11 cellular contexts compared by ENCODE assay signal in the genomic region with DNA sequence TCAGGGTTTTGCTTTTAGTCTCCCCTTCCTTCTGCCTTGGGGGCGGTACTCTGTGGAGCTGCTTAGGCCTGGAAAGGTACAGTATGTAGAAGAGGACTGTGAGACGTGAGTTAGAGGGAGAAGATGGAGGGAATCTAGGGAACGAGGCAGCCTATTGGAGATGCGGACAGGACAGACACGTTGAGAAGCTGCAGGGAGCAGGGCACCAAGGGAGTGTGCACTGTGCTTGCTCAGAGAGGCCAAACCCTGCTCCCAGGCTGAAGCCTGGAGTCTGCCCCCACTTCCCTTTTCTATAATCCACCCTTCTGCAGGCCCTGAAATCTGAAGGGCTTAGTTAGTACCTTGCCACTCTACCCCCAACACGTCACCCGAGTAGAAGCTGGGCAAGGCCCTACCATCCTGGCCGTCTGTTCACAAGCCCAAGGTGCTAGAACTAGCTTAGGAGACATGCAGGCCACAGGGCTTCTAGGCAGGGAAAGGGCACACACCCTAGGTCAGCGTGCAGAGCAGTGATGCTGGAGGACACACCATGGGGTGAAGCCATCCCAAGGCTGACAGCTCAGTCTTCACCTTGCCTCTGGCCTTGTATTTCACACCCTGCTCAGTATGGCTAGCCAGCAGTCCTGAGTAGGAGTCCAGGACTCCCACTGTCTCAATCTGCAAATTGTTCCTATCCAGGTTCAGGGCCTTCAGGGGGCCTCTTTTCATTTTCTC. TPM values are rescaled to one million over a fixed set of nuclear protein-coding genes. Genes with fewer than 3 reads are reported as not detected.
DNase-seq lines count a peak whose midpoint lies in the region; ATAC-seq and TF ChIP-seq lines count a peak whose summit lies in the region.
"Had no signal": no experiment of that assay in that cellular context is flagged by ENCODE, and none has a peak within 500 bp of the region (broad histone marks: within the 10 kb centered on the region; RNA-seq: fewer than 3 reads in every experiment).

No MANE protein-coding gene starts in this region.

- peaks cover 4% of the 10 kb centered on the region for H3K27me3 Mint-ChIP-seq in activated CD4-positive, alpha-beta T cell treated with anti-CD3 and anti-CD28 coated beads for 36 hours

- H3K27ac Mint-ChIP-seq in activated CD4-positive, alpha-beta T cell treated with anti-CD3 and anti-CD28 coated beads for 36 hours: no peak overlapping the region
- H3K27ac Mint-ChIP-seq in stimulated activated effector memory CD8-positive, alpha-beta T cell treated with anti-CD3 and anti-CD28 coated beads, Interleukin-12 subunit alpha, Interleukin-12 subunit beta, amount 100 ng/mL, for 72 hours: peak overlapping the region; percentile 85

- peaks cover 18% of the 10 kb centered on the region for H3K4me1 Mint-ChIP-seq in activated CD4-positive, alpha-beta T cell treated with anti-CD3 and anti-CD28 coated beads for 36 hours
- H3K4me1 Mint-ChIP-seq in stimulated activated effector memory CD8-positive, alpha-beta T cell treated with anti-CD3 and anti-CD28 coated beads, Interleukin-12 subunit alpha, Interleukin-12 subunit beta, amount 100 ng/mL, for 72 hours: peaks cover 47% of the 10 kb centered on the region

- H3K27ac ChIP-seq in dorsolateral prefrontal cortex: peak overlapping the region in 49 of 59 donors; percentile 17 to 100 (median 90)
- H3K27ac ChIP-seq: SK-N-MC had no signal

- no peaks in the 10 kb centered on the region for H3K9me3 Mint-ChIP-seq in activated CD4-positive, alpha-beta T cell treated with anti-CD3 and anti-CD28 coated beads for 36 hours (ENCODE audit: low read depth)
- H3K9me3 Mint-ChIP-seq in stimulated activated effector memory CD8-positive, alpha-beta T cell treated with anti-CD3 and anti-CD28 coated beads, Interleukin-12 subunit alpha, Interleukin-12 subunit beta, amount 100 ng/mL, for 72 hours: no peaks in the 10 kb centered on the region

- intact Hi-C loops in activated CD4-positive, alpha-beta T cell treated with anti-CD3 and anti-CD28 coated beads for 36 hours (cut with DNase I, micrococcal nuclease): no loop called here
- intact Hi-C loops in dorsolateral prefrontal cortex (cut with DNase I): no loop called here

- ATAC-seq in activated CD4-positive, alpha-beta T cell treated with anti-CD3 and anti-CD28 coated beads for 36 hours: no peak
- ATAC-seq in stimulated activated effector memory CD8-positive, alpha-beta T cell treated with anti-CD3 and anti-CD28 coated beads, Interleukin-12 subunit alpha, Interleukin-12 subunit beta, amount 100 ng/mL, for 72 hours: no peak
- ATAC-seq in GM19397 (IDR thresholded peaks at IDR 0.05; ENCODE audit: unreplicated experiment): no peak

- no peak for TF ChIP-seq CTCF in dorsolateral prefrontal cortex (IDR thresholded peaks at IDR 0.05 in 54 of 56, conservative IDR thresholded peaks at IDR 0.05 in 2 of 56; ENCODE audit: low read depth in 1 of 56, partially characterized antibody in 56 of 56)

- peaks cover 12% of the 10 kb centered on the region for H3K36me3 Mint-ChIP-seq in activated CD4-positive, alpha-beta T cell treated with anti-CD3 and anti-CD28 coated beads for 36 hours (ENCODE audit: low read depth)
- peaks cover 53% of the 10 kb centered on the region for H3K36me3 Mint-ChIP-seq in stimulated activated effector memory CD8-positive, alpha-beta T cell treated with anti-CD3 and anti-CD28 coated beads, Interleukin-12 subunit alpha, Interleukin-12 subunit beta, amount 100 ng/mL, for 72 hours

- CTCF ChIA-PET in activated CD4-positive, alpha-beta T cell treated with anti-CD3 and anti-CD28 coated beads for 36 hours (lab: Charles Lee): interaction anchor here (0.5 to 1.2 kb wide), 3 partner anchors 9 to 173 kb away, joined by 3 to 5 read pairs (median 3); no protein-coding TSS in a partner anchor

- DNase-seq in activated CD4-positive, alpha-beta T cell treated with anti-CD3 and anti-CD28 coated beads for 36 hours: no peak
- no peak for DNase-seq in activated CD4-positive, alpha-beta T cell treated with anti-CD3 and anti-CD28 coated beads for 4 hours
- DNase-seq in OCI-M1 (lab: John Stamatoyannopoulos, UW) (peak; percentile 38), dorsolateral prefrontal cortex (no peak), HT-29 (ENCODE audit: low spot score) (no peak), putamen (ENCODE audit: low spot score) (no peak)
- no peak for DNase-seq in stimulated activated effector memory CD8-positive, alpha-beta T cell treated with anti-CD3 and anti-CD28 coated beads, Interleukin-12 subunit alpha, Interleukin-12 subunit beta, amount 100 ng/mL, for 72 hours (ENCODE audit: low spot score in 2 of 2)
- DNase-seq: activated gamma-delta T cell, NCI-H187 treated with DMSO at 0.1 percent for 48 hours had no signal

- H3K4me3 Mint-ChIP-seq in activated CD4-positive, alpha-beta T cell treated with anti-CD3 and anti-CD28 coated beads for 36 hours: peak overlapping the region; percentile 78
- H3K4me3 Mint-ChIP-seq in stimulated activated effector memory CD8-positive, alpha-beta T cell treated with anti-CD3 and anti-CD28 coated beads, Interleukin-12 subunit alpha, Interleukin-12 subunit beta, amount 100 ng/mL, for 72 hours: peak overlapping the region; percentile 79

- POLR2A ChIA-PET in activated CD4-positive, alpha-beta T cell treated with anti-CD3 and anti-CD28 coated beads for 36 hours (lab: Charles Lee): interaction anchor here (0.6 kb wide), 1 partner anchor 405 kb away, joined by 8 read pairs; no protein-coding TSS in a partner anchor

- H3K27me3 ChIP-seq in dorsolateral prefrontal cortex: no peaks in the 10 kb centered on the region

- H3K4me3 ChIP-seq in dorsolateral prefrontal cortex: peak overlapping the region in 4 of 59 donors; percentile 67 to 74 (median 72)

RNA-seq across cellular contexts. Expression of a gene that starts 6.9 kb away (rescaled TPM):
- 1 to 10 TPM; 2.2 to 2.3 TPM for total RNA-seq in activated CD4-positive, alpha-beta T cell treated with anti-CD3 and anti-CD28 coated beads for 36 hours
- total RNA-seq in dorsolateral prefrontal cortex: 100 to 1,000 TPM in 68 of 120 experiments, 10 to 100 TPM in 52; 27.3 to 337 (median 106) TPM
- 3.9 and 4.3 TPM in 2 replicates for total RNA-seq in HT-29 (2014; rRNA removed; shearing (Covaris generic))

RNA-seq across cellular contexts. Expression of a gene that starts 34.1 kb away (rescaled TPM):
- total RNA-seq in activated CD4-positive, alpha-beta T cell treated with anti-CD3 and anti-CD28 coated beads for 36 hours: 10 to 100 TPM; 21.1 to 28.2 TPM
- 10 to 100 TPM; 15.5 to 38.4 (median 22.8) TPM for total RNA-seq in dorsolateral prefrontal cortex
- total RNA-seq in HT-29 (2014; rRNA removed; shearing (Covaris generic)): 28.9 and 36.2 TPM in 2 replicates
